In genomic region chr22:50696799-50697561, GRCh38 we compare ENCODE assay signal across 10 cellular contexts. TPM values are rescaled to one million over a fixed set of nuclear protein-coding genes. Genes with fewer than 3 reads are reported as not detected.
DNase-seq lines count a peak whose midpoint lies in the region; TF ChIP-seq lines count a peak whose summit lies in the region.
"Had no signal": no experiment of that assay in that cellular context is flagged by ENCODE, and none has a peak within 500 bp of the region (broad histone marks: within the 10 kb centered on the region; RNA-seq: fewer than 3 reads in every experiment).

No MANE protein-coding gene starts in this region.

- H3K27me3 Mint-ChIP-seq in neural progenitor cell (ENCODE audit: insufficient read depth, low read depth), result peaks cover 3% of the 10 kb centered on the region

- H3K27me3 ChIP-seq in neural progenitor cell, result peaks cover 23% of the 10 kb centered on the region

- TF ChIP-seq CTCF in AG09319 (IDR thresholded peaks at IDR 0.05; ENCODE audit: low read depth, low read length) (peak; percentile 70), fibroblast of pulmonary artery (IDR thresholded peaks at IDR 0.05; ENCODE audit: low read length, missing control alignments) (peak; percentile 55), neural progenitor cell (IDR thresholded peaks at IDR 0.05) (peak; percentile 79)

- H3K4me3 ChIP-seq in fibroblast of pulmonary artery (replicated peaks; ENCODE audit: low read depth, low read length) (peak overlapping the region; percentile 51), neural progenitor cell (peak overlapping the region; percentile 53)

- no peak overlapping the region for H3K27ac ChIP-seq in neural progenitor cell
- H3K27ac ChIP-seq: KMS-11 had no signal

- H3K4me3 Mint-ChIP-seq in neural progenitor cell, result peak overlapping the region; percentile 84
- H3K4me3 Mint-ChIP-seq: naive thymus-derived CD8-positive, alpha-beta T cell had no signal

- peaks cover 24% of the 10 kb centered on the region for H3K4me1 Mint-ChIP-seq in neural progenitor cell

- H3K4me1 ChIP-seq in neural progenitor cell, result peaks cover 3% of the 10 kb centered on the region

- peaks cover 21% of the 10 kb centered on the region for H4K20me1 ChIP-seq in neural progenitor cell (ENCODE audit: low read depth)

- H3K9me3 Mint-ChIP-seq in neural progenitor cell, result no peaks in the 10 kb centered on the region

- no peaks in the 10 kb centered on the region for H3K79me2 ChIP-seq in neural progenitor cell (ENCODE audit: low read depth)

- H3K36me3 ChIP-seq in neural progenitor cell, result no peaks in the 10 kb centered on the region

- H3F3A ChIP-seq in neural progenitor cell (ENCODE audit: low read depth), result peaks cover 25% of the 10 kb centered on the region

- no peak overlapping the region for H3K9ac ChIP-seq in neural progenitor cell
- H3K9ac ChIP-seq: KMS-11 had no signal

- no peak overlapping the region for H2AFZ ChIP-seq in neural progenitor cell (replicated peaks)

- peaks cover 1% of the 10 kb centered on the region for H3K9me3 ChIP-seq in neural progenitor cell (ENCODE audit: low read depth)

- DNase-seq in AG09319 (ENCODE audit: extremely low read depth, low read depth) (no peak), LoVo (ENCODE audit: low spot score) (peak; percentile 20), fibroblast of pulmonary artery (ENCODE audit: low read depth) (no peak), neural progenitor cell (ENCODE audit: low spot score) (peak; percentile 81), dermis blood vessel endothelial cell (no peak), NCI-H69 (lab: John Stamatoyannopoulos, UW) (no peak), SW480 (ENCODE audit: low spot score) (no peak), UCSD-AML1 (lab: John Stamatoyannopoulos, UW; ENCODE audit: unreplicated experiment) (no peak)

- peak overlapping the region; percentile 69 for H3K4me2 ChIP-seq in neural progenitor cell
- H3K4me2 ChIP-seq: KMS-11 had no signal

- no peak overlapping the region for H3K27ac Mint-ChIP-seq in neural progenitor cell
- H3K27ac Mint-ChIP-seq: naive thymus-derived CD8-positive, alpha-beta T cell had no signal

- H3K36me3 Mint-ChIP-seq in neural progenitor cell, result peaks cover 9% of the 10 kb centered on the region
- H3K36me3 Mint-ChIP-seq: naive thymus-derived CD8-positive, alpha-beta T cell had no signal

RNA-seq across cellular contexts. Expression of gene SHANK3, which starts 24.4 kb away (rescaled TPM):
- total RNA-seq in neural progenitor cell (ENCODE audit: low replicate concordance) (0.65 and 3.6 TPM in 2 replicates), dermis blood vessel endothelial cell (33.0 and 42.7 TPM in 2 replicates)

RNA-seq across cellular contexts. Expression of gene ACR, which starts 41.0 kb away (rescaled TPM):
- total RNA-seq in neural progenitor cell (ENCODE audit: low replicate concordance) (not detected in 2 replicates), dermis blood vessel endothelial cell (0.34 and 0.79 TPM in 2 replicates)
- total RNA-seq: naive thymus-derived CD8-positive, alpha-beta T cell had no signal

Comparison
In these comparisons a context has a peak if more than half of its experiments do, and no peak if none do; other contexts are left out.
1. DNase-seq: peak in LoVo (single experiment) and neural progenitor cell (single experiment); none in AG09319 (single experiment), fibroblast of pulmonary artery (single experiment), dermis blood vessel endothelial cell (single experiment), NCI-H69 (single experiment), SW480 (single experiment) and UCSD-AML1 (single experiment).
2. Peak in every context shown above with its lines, with median percentiles within 50 percentile points of each other: CTCF ChIP-seq.